ENCODE assay signal across 11 cellular contexts in genomic region chr4:8015512-8015911, GRCh38.
A peak's percentile ranks its signal among the peaks of the same experiment; 100 is the strongest.
DNase-seq lines count a peak whose midpoint lies in the region; TF ChIP-seq lines count a peak whose summit lies in the region.
"Had no signal": no experiment of that assay in that cellular context is flagged by ENCODE, and none has a peak within 500 bp of the region (broad histone marks: within the 10 kb centered on the region; RNA-seq: fewer than 3 reads in every experiment).

No MANE protein-coding gene starts in this region.

- in situ Hi-C loops in KBM-7 (cut with MboI; ENCODE audit: low pct_unique_long_range_greater_than_20kb, low sequenced_read_pairs): no loop called here

- peaks cover 0 to 2% (median 0%) of the 10 kb centered on the region in 5 experiments for H3K9me3 Mint-ChIP-seq in brain

- peak overlapping the region in 4 of 10 experiments; percentile 24 to 42 (median 36); a peak in 6 of 20 replicates for H3K4me3 ChIP-seq in BLaER1 treated with 17β-estradiol and CSF1 and Interleukin-3, amounts not matched to agents 10 nM and 100 nM
- peak overlapping the region in 1 of 2 experiments; percentile 68 for H3K4me3 ChIP-seq in mesenchymal stem cell (ENCODE audit: insufficient read depth in 1 of 2, low read depth in 1 of 2, low read length in 2 of 2)
- no peak overlapping the region for H3K4me3 ChIP-seq in colonic mucosa

- H3K4ac ChIP-seq in mesenchymal stem cell (ENCODE audit: low read depth in 1 of 2, low read length in 2 of 2): no peak overlapping the region

- H3K27ac ChIP-seq in BLaER1 treated with 17β-estradiol and CSF1 and Interleukin-3, amounts not matched to agents 10 nM and 100 nM: no peak overlapping the region
- H3K27ac ChIP-seq in mesenchymal stem cell (ENCODE audit: low read length, poor library complexity, severe bottlenecking) (no peak overlapping the region), colonic mucosa (no peak overlapping the region)

- H3K4me1 ChIP-seq in BLaER1 treated with 17β-estradiol and CSF1 and Interleukin-3, amounts not matched to agents 10 nM and 100 nM: peaks cover 10 to 42% (median 35%) of the 10 kb centered on the region in 10 experiments; a peak in 18 of 20 replicates
- H3K4me1 ChIP-seq in mesenchymal stem cell (ENCODE audit: control insufficient read depth, insufficient read depth, low read depth, low read length) (peaks cover 2% of the 10 kb centered on the region), colonic mucosa (no peaks in the 10 kb centered on the region)

- H2AFZ ChIP-seq in mesenchymal stem cell (ENCODE audit: low read depth, low read length): no peak overlapping the region

- peak overlapping the region in 6 of 11 experiments; percentile 7 to 53 (median 42); a peak in 8 of 22 replicates for H3K9ac ChIP-seq in BLaER1 treated with 17β-estradiol and CSF1 and Interleukin-3, amounts not matched to agents 10 nM and 100 nM
- H3K9ac ChIP-seq in mesenchymal stem cell (ENCODE audit: low read length): no peak overlapping the region
- H3K9ac ChIP-seq in colonic mucosa (ENCODE audit: low read depth in 2 of 2, low read length in 2 of 2): no peak overlapping the region

- no peak overlapping the region for H3K18ac ChIP-seq in mesenchymal stem cell (ENCODE audit: low read depth in 1 of 2, low read length in 2 of 2)

- H2BK5ac ChIP-seq in mesenchymal stem cell (ENCODE audit: low read depth, low read length, poor library complexity, severe bottlenecking): no peak overlapping the region

- H3K79me1 ChIP-seq in mesenchymal stem cell (replicated peaks; ENCODE audit: low read length, poor library complexity, severe bottlenecking): no peaks in the 10 kb centered on the region

- no peak overlapping the region for H3K4me3 Mint-ChIP-seq in brain
- H3K4me3 Mint-ChIP-seq: activated CD4-positive, alpha-beta T cell treated with anti-CD3 and anti-CD28 coated beads for 36 hours had no signal

- H2BK120ac ChIP-seq in mesenchymal stem cell (ENCODE audit: low read depth, low read length): no peak overlapping the region

- peaks cover 0 to 9% (median 0%) of the 10 kb centered on the region in 11 experiments; a peak in 2 of 22 replicates for H4K20me1 ChIP-seq in BLaER1 treated with 17β-estradiol and CSF1 and Interleukin-3, amounts not matched to agents 10 nM and 100 nM

- H3K4me1 Mint-ChIP-seq in brain: peaks cover 52% of the 10 kb centered on the region
- H3K4me1 Mint-ChIP-seq: activated CD4-positive, alpha-beta T cell treated with anti-CD3 and anti-CD28 coated beads for 36 hours had no signal

- peak overlapping the region; percentile 61 to 78 (median 68) for H3K4me2 ChIP-seq in BLaER1 treated with 17β-estradiol and CSF1 and Interleukin-3, amounts not matched to agents 10 nM and 100 nM
- no peak overlapping the region for H3K4me2 ChIP-seq in mesenchymal stem cell (ENCODE audit: low read length, poor library complexity, severe bottlenecking)

- H4K8ac ChIP-seq in mesenchymal stem cell (ENCODE audit: low read length): no peak overlapping the region

- no peaks in the 10 kb centered on the region for H3K36me3 Mint-ChIP-seq in brain

- H3K14ac ChIP-seq in mesenchymal stem cell (ENCODE audit: low read length in 2 of 2): no peak overlapping the region

- no peaks in the 10 kb centered on the region for H3K36me3 ChIP-seq in BLaER1 treated with 17β-estradiol and CSF1 and Interleukin-3, amounts not matched to agents 10 nM and 100 nM
- H3K36me3 ChIP-seq in mesenchymal stem cell (ENCODE audit: control insufficient read depth in 1 of 2, insufficient read depth in 2 of 2, low read depth in 1 of 2, low read length in 2 of 2) (no peaks in the 10 kb centered on the region), colonic mucosa (no peaks in the 10 kb centered on the region)

- intact Hi-C loops in colonic mucosa (cut with DNase I): no loop called here

- no peak overlapping the region for H3K23ac ChIP-seq in mesenchymal stem cell (ENCODE audit: low read length in 2 of 2)

- H3K27me3 Mint-ChIP-seq in brain: no peaks in the 10 kb centered on the region
- H3K27me3 Mint-ChIP-seq: activated CD4-positive, alpha-beta T cell treated with anti-CD3 and anti-CD28 coated beads for 36 hours had no signal

- DNase-seq in HT1080 (ENCODE audit: low read depth): peak; percentile 21
- DNase-seq in mesenchymal stem cell: peak; percentile 14
- DNase-seq in colonic mucosa: no peak
- DNase-seq in T-helper 1 cell: no peak
- DNase-seq in NCI-H128 (lab: John Stamatoyannopoulos, UW; ENCODE audit: unreplicated experiment): no peak
- DNase-seq in KBM-7: no peak
- DNase-seq: activated CD4-positive, alpha-beta T cell treated with anti-CD3 and anti-CD28 coated beads for 36 hours; cortex of kidney; NCI-H2029 treated with DMSO at 0.1 percent for 48 hours had no signal

- no peak overlapping the region for H2BK15ac ChIP-seq in mesenchymal stem cell (ENCODE audit: low read depth, poor library complexity, severe bottlenecking)

- peak overlapping the region in 1 of 5 experiments; percentile 52 for H3K27ac Mint-ChIP-seq in brain
- H3K27ac Mint-ChIP-seq: activated CD4-positive, alpha-beta T cell treated with anti-CD3 and anti-CD28 coated beads for 36 hours had no signal

- WGBS in mesenchymal stem cell: 45% methylated on average over 3 of the region's 4 CpGs

- no peak overlapping the region for H2BK12ac ChIP-seq in mesenchymal stem cell (ENCODE audit: low read length in 2 of 2)

- H2AK5ac ChIP-seq in mesenchymal stem cell (ENCODE audit: low read length, severe bottlenecking): no peak overlapping the region

- peak; percentile 54 to 69 for TF ChIP-seq CTCF in brain (conservative IDR thresholded peaks at IDR 0.05)
- no peak for TF ChIP-seq CTCF in colonic mucosa (IDR thresholded peaks at IDR 0.05)

- H3K9me3 ChIP-seq in BLaER1 treated with 17β-estradiol and CSF1 and Interleukin-3, amounts not matched to agents 10 nM and 100 nM (replicated peaks in 1 of 11): no peaks in the 10 kb centered on the region
- H3K9me3 ChIP-seq in mesenchymal stem cell (ENCODE audit: control insufficient read depth, low read length) (no peaks in the 10 kb centered on the region), colonic mucosa (no peaks in the 10 kb centered on the region)

- H4K91ac ChIP-seq in mesenchymal stem cell (ENCODE audit: low read length): no peak overlapping the region

- no peaks in the 10 kb centered on the region for H3K27me3 ChIP-seq in BLaER1 treated with 17β-estradiol and CSF1 and Interleukin-3, amounts not matched to agents 10 nM and 100 nM
- peaks cover 74 to 81% of the 10 kb centered on the region in 2 experiments for H3K27me3 ChIP-seq in mesenchymal stem cell (ENCODE audit: control insufficient read depth in 1 of 2, insufficient read depth in 1 of 2, low read length in 2 of 2)
- no peaks in the 10 kb centered on the region for H3K27me3 ChIP-seq in colonic mucosa

Comparison
In these comparisons a context has a peak if more than half of its experiments do, and no peak if none do; other contexts are left out.
1. H3K9ac ChIP-seq: peak in BLaER1 treated with 17β-estradiol and CSF1 and Interleukin-3, amounts not matched to agents 10 nM and 100 nM (6 of 11); none in mesenchymal stem cell (single experiment) and colonic mucosa (0 of 2).
2. DNase-seq: peak in HT1080 (single experiment) and mesenchymal stem cell (single experiment); none in colonic mucosa (single experiment), T-helper 1 cell (0 of 5), NCI-H128 (single experiment) and KBM-7 (single experiment).